23 cellular contexts compared by ENCODE assay signal in the genomic region with DNA sequence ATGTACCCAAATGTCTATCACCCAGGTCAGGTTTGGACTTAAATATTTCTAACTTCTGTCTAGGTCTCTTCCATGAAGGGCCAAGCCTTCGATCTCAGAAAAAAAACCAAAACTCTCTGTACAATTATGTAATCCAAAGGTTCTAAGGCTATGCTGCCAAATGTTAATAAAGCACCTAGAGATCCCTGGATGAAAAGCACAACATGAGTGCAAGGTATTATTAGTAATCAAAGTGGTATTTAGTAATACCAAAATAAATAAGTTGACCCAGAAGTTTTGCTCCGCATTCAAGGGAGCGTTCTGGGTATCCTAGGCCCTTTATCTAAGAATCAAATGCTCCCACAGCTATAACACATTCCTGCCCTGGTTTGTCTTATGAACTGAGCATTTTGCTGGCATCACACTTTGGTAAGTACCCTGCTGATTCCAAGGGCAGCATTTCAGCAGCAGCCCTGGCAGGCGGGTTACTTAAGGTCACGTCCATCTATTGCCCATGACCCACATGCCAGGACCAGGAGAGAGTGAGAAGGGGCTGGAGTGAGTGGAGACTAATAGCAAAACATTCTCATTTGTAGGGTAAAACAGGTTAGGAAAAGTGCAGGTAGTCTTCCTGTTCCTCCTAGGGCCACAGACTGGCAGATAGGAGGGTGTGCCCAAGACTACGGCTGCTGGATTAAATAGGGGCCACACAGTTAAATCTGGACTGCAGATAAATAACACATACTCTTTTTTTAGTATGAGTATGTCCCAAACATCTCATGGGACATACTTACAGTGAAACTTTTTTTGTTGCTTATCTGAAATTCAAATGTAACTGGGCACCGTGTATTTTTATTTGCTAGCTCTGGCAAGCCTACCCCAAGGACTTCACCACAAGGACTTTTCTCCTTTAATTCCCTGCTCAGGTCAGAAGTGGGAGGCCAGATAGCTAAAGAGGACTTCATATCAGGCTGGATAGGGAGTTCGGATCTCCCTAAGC.
DNase-seq lines count a peak whose midpoint lies in the region; ATAC-seq, FAIRE-seq and TF ChIP-seq lines count a peak whose summit lies in the region.
"Had no signal": no experiment of that assay in that cellular context is flagged by ENCODE, and none has a peak within 500 bp of the region (broad histone marks: within the 10 kb centered on the region; RNA-seq: fewer than 3 reads in every experiment).

No MANE protein-coding gene starts in this region.

- H3K27ac ChIP-seq in right lobe of liver: peak overlapping the region in 1 of 3 donors; percentile 47
- H3K27ac ChIP-seq: C4-2B, KMS-11 had no signal

- H3K4me3 ChIP-seq in bronchial epithelial cell (ENCODE audit: low read depth, low read length) (no peak overlapping the region), right lobe of liver (no peak overlapping the region), lower leg skin (ENCODE audit: low read depth, poor library complexity, severe bottlenecking) (no peak overlapping the region)

- in situ Hi-C loops in G401 (cut with HindIII; ENCODE audit: low sequenced_read_pairs): no loop called here

- FAIRE-seq in bronchial epithelial cell (lab: Jason Lieb, UNC): peak; percentile 23
- FAIRE-seq: A204.1, G401.6, GM12892 had no signal

- peaks cover 0 to 41% (median 16%) of the 10 kb centered on the region in 4 donors for H3K4me1 ChIP-seq in right lobe of liver

- H3K36me3 ChIP-seq in bronchial epithelial cell (ENCODE audit: control insufficient read depth, insufficient read depth, low read length) (no peaks in the 10 kb centered on the region), right lobe of liver (no peaks in the 10 kb centered on the region)

- no peaks in the 10 kb centered on the region for H3K9me3 ChIP-seq in right lobe of liver

- no peaks in the 10 kb centered on the region for H3K27me3 ChIP-seq in bronchial epithelial cell (ENCODE audit: control insufficient read depth, insufficient read depth, low read length)
- H3K27me3 ChIP-seq in right lobe of liver: no peaks in the 10 kb centered on the region

- peak; percentile 75 to 78 for ATAC-seq in left cardiac atrium
- ATAC-seq in right lobe of liver: peak; percentile 27 to 63 (median 55)
- no peak for ATAC-seq in GM18861 (IDR thresholded peaks at IDR 0.05; ENCODE audit: unreplicated experiment)
- ATAC-seq in GM21717 (IDR thresholded peaks at IDR 0.05; ENCODE audit: unreplicated experiment): no peak

- TF ChIP-seq POLR2A in right lobe of liver (IDR thresholded peaks at IDR 0.05): no peak
- no peak for TF ChIP-seq POLR2A in lower leg skin (IDR thresholded peaks at IDR 0.05)

- DNase-seq in G401 (ENCODE audit: low spot score) (peak; percentile 84), bronchial epithelial cell (ENCODE audit: low read depth) (no peak), left cardiac atrium (no peak), right lobe of liver (peak in 1 of 3 donors; percentile 61), activated gamma-delta T cell treated with Interleukin-2 at 50 U/mL for 16 hours (no peak), lower leg skin (ENCODE audit: low spot score in 2 of 2) (no peak)
- DNase-seq: Calu3; CD8-positive, alpha-beta memory T cell; DMS153; NCI-H1092 treated with DMSO at 0.1 percent for 48 hours; NCI-H146; NCI-H2029; NCI-H2171; NCI-H345; NCI-H524 treated with DMSO at 0.1 percent for 48 hours; OCI-M1 had no signal

- WGBS in right lobe of liver (ENCODE audit: insufficient coverage, low coverage, low lambda C conversion rate, missing lambda C conversion rate): 37% methylated on average over 8 of the region's 8 CpGs
- 59 to 61% methylated on average over 8 of the region's 8 CpGs for WGBS in lower leg skin, 2 donors

- TF ChIP-seq CTCF in bronchial epithelial cell (IDR thresholded peaks at IDR 0.05; ENCODE audit: insufficient read depth, low read length, severe bottlenecking) (no peak), right lobe of liver (IDR thresholded peaks at IDR 0.05) (no peak), lower leg skin (IDR thresholded peaks at IDR 0.05) (no peak)

- intact Hi-C loops in left cardiac atrium (cut with DNase I): no loop called here
- intact Hi-C loops in right lobe of liver (cut with DNase I): no loop called here
- intact Hi-C loops in lower leg skin (cut with DNase I; ENCODE audit: low total_unique reads): no loop called here

Comparison
In these comparisons a context has a peak if more than half of its experiments do, and no peak if none do; other contexts are left out.
1. ATAC-seq: peak in left cardiac atrium (2 of 2) and right lobe of liver (4 of 4); none in GM18861 (single experiment) and GM21717 (single experiment).